In genomic region chr5:116467444-116467843, GRCh38 we compare ENCODE assay signal across 1 cellular context.
TF ChIP-seq lines count a peak whose summit lies in the region.

No MANE protein-coding gene starts in this region.

TF ChIP-seq in GM23338, 12 proteins besides CTCF, POLR2A, EP300 and RAD21 (continued from another document):
- no peak for TF ChIP-seq REST (IDR thresholded peaks at IDR 0.05; ENCODE audit: unreplicated experiment)
- TF ChIP-seq CREB1 (CRISPR knock-in tag; IDR thresholded peaks at IDR 0.05; ENCODE audit: low read depth): no peak
- TF ChIP-seq STAT1 (IDR thresholded peaks at IDR 0.05; ENCODE audit: unreplicated experiment): no peak
